1 cellular context compared by ENCODE assay signal in genomic region chr1:62237950-62238374, GRCh38.
A peak's percentile ranks its signal among the peaks of the same experiment; 100 is the strongest.
TF ChIP-seq lines count a peak whose summit lies in the region.

No MANE protein-coding gene starts in this region.

TF ChIP-seq in HepG2, 621 proteins besides CTCF, POLR2A, EP300 and RAD21 (continued from another document and continues in another):
- TF ChIP-seq ZNF704 (CRISPR knock-in tag; IDR thresholded peaks at IDR 0.05; ENCODE audit: borderline replicate concordance): no peak
- no peak for TF ChIP-seq MZF1 (CRISPR knock-in tag; IDR thresholded peaks at IDR 0.05; ENCODE audit: borderline replicate concordance)
- no peak for TF ChIP-seq BORCS8-MEF2B (CRISPR knock-in tag; IDR thresholded peaks at IDR 0.05)
- TF ChIP-seq SPEN (CRISPR knock-in tag; IDR thresholded peaks at IDR 0.05; ENCODE audit: low read depth): peak; percentile 42; the same call in 1 of the 2 replicates
- TF ChIP-seq CREBL2 (CRISPR knock-in tag; IDR thresholded peaks at IDR 0.05; ENCODE audit: borderline replicate concordance): no peak
- TF ChIP-seq NFRKB (IDR thresholded peaks at IDR 0.05): no peak
- TF ChIP-seq ZGPAT (CRISPR knock-in tag; IDR thresholded peaks at IDR 0.05): peak; percentile 83
- no peak for TF ChIP-seq FIP1L1 (IDR thresholded peaks at IDR 0.05; ENCODE audit: borderline replicate concordance, insufficient read depth, low read depth, low read length)
- TF ChIP-seq TRIM24 (CRISPR knock-in tag; IDR thresholded peaks at IDR 0.05): no peak
- TF ChIP-seq ZNF468 (CRISPR knock-in tag; IDR thresholded peaks at IDR 0.05): no peak
- no peak for TF ChIP-seq ZNF180 (CRISPR knock-in tag; IDR thresholded peaks at IDR 0.05; ENCODE audit: borderline replicate concordance, low read depth)
- peak; percentile 95 for TF ChIP-seq TEF (CRISPR knock-in tag; IDR thresholded peaks at IDR 0.05)
- TF ChIP-seq SP1 (IDR thresholded peaks at IDR 0.05): no peak
- no peak for TF ChIP-seq SP1 (CRISPR knock-in tag; IDR thresholded peaks at IDR 0.05)
- TF ChIP-seq TOPORS (CRISPR knock-in tag; IDR thresholded peaks at IDR 0.05): no peak
- no peak for TF ChIP-seq ZNF547 (CRISPR knock-in tag; IDR thresholded peaks at IDR 0.05)
- TF ChIP-seq PRPF4 (IDR thresholded peaks at IDR 0.05; ENCODE audit: low read depth, low read length, poor library complexity, severe bottlenecking): no peak
- no peak for TF ChIP-seq ZNF75D (CRISPR knock-in tag; IDR thresholded peaks at IDR 0.05; ENCODE audit: borderline replicate concordance)
- peak; percentile 88; the same call in 1 of the 2 replicates for TF ChIP-seq PITX1 (CRISPR knock-in tag; IDR thresholded peaks at IDR 0.05)
- peak; percentile 90 for TF ChIP-seq ZNF614 (CRISPR knock-in tag; IDR thresholded peaks at IDR 0.05; ENCODE audit: borderline replicate concordance)
- TF ChIP-seq ARID5B (CRISPR knock-in tag; IDR thresholded peaks at IDR 0.05): peak; percentile 96
- peak; percentile 65; the same call in 1 of the 2 replicates for TF ChIP-seq NCOA1 (CRISPR knock-in tag; IDR thresholded peaks at IDR 0.05)
- no peak for TF ChIP-seq DMTF1 (CRISPR knock-in tag; IDR thresholded peaks at IDR 0.05)
- no peak for TF ChIP-seq HINFP (CRISPR knock-in tag; IDR thresholded peaks at IDR 0.05; ENCODE audit: low read depth)
- no peak for TF ChIP-seq RBFOX2 (IDR thresholded peaks at IDR 0.05; ENCODE audit: low read depth, low read length)
- no peak for TF ChIP-seq ZNF616 (CRISPR knock-in tag; IDR thresholded peaks at IDR 0.05; ENCODE audit: low read depth)
- peak; percentile 96 for TF ChIP-seq HNF4A (CRISPR knock-in tag; IDR thresholded peaks at IDR 0.05)
- no peak for TF ChIP-seq ZNF296 (CRISPR knock-in tag; conservative IDR thresholded peaks at IDR 0.05)
- TF ChIP-seq ZFP91 (CRISPR knock-in tag; IDR thresholded peaks at IDR 0.05; ENCODE audit: borderline replicate concordance): no peak; the same call in 1 of the 2 replicates
- TF ChIP-seq NBN (conservative IDR thresholded peaks at IDR 0.05): no peak
- 0 out of 2 replicates have a peak, but pooled peaks have one; percentile 20 for TF ChIP-seq ZNF691 (CRISPR knock-in tag; IDR thresholded peaks at IDR 0.05; ENCODE audit: borderline replicate concordance, low read depth)
- TF ChIP-seq ZNF777 (CRISPR knock-in tag; IDR thresholded peaks at IDR 0.05): no peak
- TF ChIP-seq ZC3H4 (CRISPR knock-in tag; IDR thresholded peaks at IDR 0.05; ENCODE audit: borderline replicate concordance): no peak
- TF ChIP-seq ARID4A (CRISPR knock-in tag; IDR thresholded peaks at IDR 0.05; ENCODE audit: borderline replicate concordance): no peak; the same call in 1 of the 2 replicates
- no peak for TF ChIP-seq HBP1 (CRISPR knock-in tag; IDR thresholded peaks at IDR 0.05; ENCODE audit: low read depth)
- no peak for TF ChIP-seq CERS6 (CRISPR knock-in tag; IDR thresholded peaks at IDR 0.05)
- no peak; the same call in 1 of the 2 replicates for TF ChIP-seq ZBTB7A (CRISPR knock-in tag; IDR thresholded peaks at IDR 0.05)
- TF ChIP-seq JUNB (CRISPR knock-in tag; IDR thresholded peaks at IDR 0.05; ENCODE audit: borderline replicate concordance): no peak
